ENCODE assay signal across 9 cellular contexts in the genomic region with DNA sequence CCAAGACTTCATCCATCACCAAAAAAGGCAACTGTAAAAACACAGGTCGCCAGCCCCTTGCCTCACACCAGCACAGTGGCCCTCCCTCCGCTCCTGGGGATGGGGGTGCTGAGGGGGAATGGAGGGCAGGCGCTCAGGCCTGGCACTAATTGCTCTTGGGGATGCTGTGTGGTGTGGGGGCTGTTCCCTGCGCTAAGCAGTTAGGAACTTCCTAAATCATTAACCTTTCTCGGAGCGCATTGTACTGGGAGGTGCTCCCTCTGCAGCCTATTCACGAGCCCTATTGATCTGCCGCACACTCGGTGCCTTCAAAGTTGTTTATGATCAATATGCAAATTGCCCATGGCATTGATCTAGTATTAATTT.
DNase-seq lines count a peak whose midpoint lies in the region; ATAC-seq and TF ChIP-seq lines count a peak whose summit lies in the region.
"Had no signal": no experiment of that assay in that cellular context is flagged by ENCODE, and none has a peak within 500 bp of the region (broad histone marks: within the 10 kb centered on the region; RNA-seq: fewer than 3 reads in every experiment).

No MANE protein-coding gene starts in this region.

- H3K9me3 ChIP-seq in SK-N-SH (no peaks in the 10 kb centered on the region), transverse colon (no peaks in the 10 kb centered on the region)
- H3K9me3 ChIP-seq: testis had no signal

- H3K4me2 ChIP-seq in SK-N-SH: peak overlapping the region; percentile 64

- in situ Hi-C loops in transverse colon (cut with MboI; ENCODE audit: low pct_ligation_motif_present in 1 of 4, low pct_unique_long_range_greater_than_20kb in 1 of 4, low sequenced_read_pairs in 3 of 4): loop anchor here (25.0 kb wide), 3 partner anchors 189 to 339 kb away; partner anchors contain the start of gene ZFHX3 (in 1 of the 4)

- H3K36me3 ChIP-seq in SK-N-SH (replicated peaks in 1 of 2; ENCODE audit: control insufficient read depth in 1 of 2, insufficient read depth in 2 of 2, low read length in 1 of 2) (peaks cover 0 to 3% of the 10 kb centered on the region in 2 experiments), transverse colon (no peaks in the 10 kb centered on the region)

- no peaks in the 10 kb centered on the region for H3K9me3 Mint-ChIP-seq in nephron
- H3K9me3 Mint-ChIP-seq in activated T-cell treated with anti-CD3 and anti-CD28 coated beads, Interleukin-2, amount 50 U/mL, for 4 hours: no peaks in the 10 kb centered on the region

- H3K36me3 Mint-ChIP-seq in nephron (ENCODE audit: low read depth): peaks cover 3% of the 10 kb centered on the region
- H3K36me3 Mint-ChIP-seq in activated T-cell treated with anti-CD3 and anti-CD28 coated beads, Interleukin-2, amount 50 U/mL, for 4 hours (ENCODE audit: insufficient read depth): no peaks in the 10 kb centered on the region

- no peak overlapping the region for H2AFZ ChIP-seq in SK-N-SH (ENCODE audit: low read depth)

- H3K27me3 ChIP-seq in SK-N-SH (ENCODE audit: insufficient read depth) (no peaks in the 10 kb centered on the region), dorsolateral prefrontal cortex (no peaks in the 10 kb centered on the region), transverse colon (no peaks in the 10 kb centered on the region)
- H3K27me3 ChIP-seq: testis had no signal

- DNase-seq in SK-N-SH: no peak
- no peak for DNase-seq in dorsolateral prefrontal cortex
- no peak for DNase-seq in transverse colon
- no peak for DNase-seq in activated T-cell treated with anti-CD3 and anti-CD28 coated beads, Interleukin-2, amount 50 U/mL, for 4 hours
- DNase-seq in activated CD4-positive, CD25-positive, alpha-beta regulatory T cell (lab: John Stamatoyannopoulos, UW): no peak

- intact Hi-C loops in dorsolateral prefrontal cortex (cut with DNase I) (no loop called here), transverse colon (cut with DNase I; ENCODE audit: low total_unique reads) (loop anchor here (10.0 kb wide), 1 partner anchor 327 kb away; no protein-coding TSS in a partner anchor)

- CTCF ChIA-PET in SK-N-SH (lab: Yijun Ruan, JAX): interaction anchor here (1.0 to 6.8 kb wide), 12 partner anchors 9 to 1035 kb away, joined by 3 to 82 read pairs (median 5); no protein-coding TSS in a partner anchor

- POLR2A ChIA-PET in SK-N-SH (lab: Yijun Ruan, JAX): no interaction called here

- peak overlapping the region in 2 of 3 experiments; percentile 24 to 33 for H3K27ac Mint-ChIP-seq in nephron

- H3K4me1 ChIP-seq in SK-N-SH (ENCODE audit: control insufficient read depth in 1 of 2, insufficient read depth in 2 of 2, low read depth in 1 of 2, low read length in 1 of 2): peaks cover 19 to 46% of the 10 kb centered on the region in 2 experiments
- peaks cover 11 to 21% (median 16%) of the 10 kb centered on the region in 4 donors for H3K4me1 ChIP-seq in transverse colon

- peaks cover 31% of the 10 kb centered on the region for H3K79me2 ChIP-seq in SK-N-SH (ENCODE audit: insufficient read depth)

- no peak overlapping the region for H3K9ac ChIP-seq in SK-N-SH

- no peak for TF ChIP-seq CTCF in SK-N-SH (IDR thresholded peaks at IDR 0.05)
- TF ChIP-seq CTCF in dorsolateral prefrontal cortex (IDR thresholded peaks at IDR 0.05 in 54 of 56, conservative IDR thresholded peaks at IDR 0.05 in 2 of 56; ENCODE audit: low read depth in 1 of 56, partially characterized antibody in 56 of 56): no peak
- TF ChIP-seq CTCF in nephron (IDR thresholded peaks at IDR 0.05; ENCODE audit: unreplicated experiment in 3 of 3): no peak
- TF ChIP-seq CTCF in transverse colon (IDR thresholded peaks at IDR 0.05): no peak

- H3K27me3 Mint-ChIP-seq in nephron (ENCODE audit: low read depth): no peaks in the 10 kb centered on the region
- peaks cover 6% of the 10 kb centered on the region for H3K27me3 Mint-ChIP-seq in activated T-cell treated with anti-CD3 and anti-CD28 coated beads, Interleukin-2, amount 50 U/mL, for 4 hours (ENCODE audit: low read depth)

- peaks cover 66% of the 10 kb centered on the region for H3K4me1 Mint-ChIP-seq in nephron
- peaks cover 10% of the 10 kb centered on the region for H3K4me1 Mint-ChIP-seq in activated T-cell treated with anti-CD3 and anti-CD28 coated beads, Interleukin-2, amount 50 U/mL, for 4 hours (ENCODE audit: low read depth)

- no peak overlapping the region for H3K4me3 ChIP-seq in SK-N-SH (ENCODE audit: low read depth in 2 of 2, low read length in 1 of 2)
- H3K4me3 ChIP-seq in dorsolateral prefrontal cortex: peak overlapping the region in 11 of 59 donors; percentile 19 to 54 (median 36)
- H3K4me3 ChIP-seq in transverse colon: no peak overlapping the region
- H3K4me3 ChIP-seq: testis had no signal

- H3K27ac ChIP-seq in SK-N-SH (ENCODE audit: low read depth in 2 of 2, low read length in 1 of 2): peak overlapping the region; percentile 89 to 92
- peak overlapping the region in 38 of 59 donors; percentile 12 to 81 (median 64) for H3K27ac ChIP-seq in dorsolateral prefrontal cortex
- H3K27ac ChIP-seq in transverse colon: peak overlapping the region; percentile 33 to 72 (median 54)

- TF ChIP-seq EP300 in SK-N-SH (IDR thresholded peaks at IDR 0.05; ENCODE audit: borderline replicate concordance in 1 of 2, low read depth in 1 of 2, low read length in 1 of 2) (no peak), transverse colon (IDR thresholded peaks at IDR 0.05; ENCODE audit: low read depth) (no peak)

- no peak overlapping the region for H3K4me3 Mint-ChIP-seq in nephron
- H3K4me3 Mint-ChIP-seq in activated T-cell treated with anti-CD3 and anti-CD28 coated beads, Interleukin-2, amount 50 U/mL, for 4 hours: no peak overlapping the region

- no peaks in the 10 kb centered on the region for H3K9me2 ChIP-seq in SK-N-SH

- no peaks in the 10 kb centered on the region for H3F3A ChIP-seq in SK-N-SH (replicated peaks; ENCODE audit: insufficient read depth)

- H4K20me1 ChIP-seq in SK-N-SH (ENCODE audit: insufficient read depth): no peaks in the 10 kb centered on the region

- WGBS in SK-N-SH (ENCODE audit: low lambda C conversion rate): 75% methylated on average over 6 of the region's 9 CpGs
- 89% methylated on average over 9 of the region's 9 CpGs; no CpG with 5 or more reads in 1 of the 2 donors for whole genome bisulfite sequencing in transverse colon (ENCODE audit: low coverage in 1 of 2), 2 donors

- TF ChIP-seq RAD21 in SK-N-SH (IDR thresholded peaks at IDR 0.05; ENCODE audit: low read length): no peak

- TF ChIP-seq POLR2A in transverse colon (IDR thresholded peaks at IDR 0.05): no peak

- ATAC-seq in SK-N-SH treated with all-trans-retinoic acid at 6 μM for 48 hours: no peak
- ATAC-seq in activated T-cell treated with anti-CD3 and anti-CD28 coated beads, Interleukin-2, amount 50 U/mL, for 4 hours: no peak
- ATAC-seq in HG02798 (IDR thresholded peaks at IDR 0.05; ENCODE audit: poor library complexity, unreplicated experiment): no peak

TF ChIP-seq in SK-N-SH, 30 proteins besides CTCF, POLR2A, EP300 and RAD21:
- TF ChIP-seq EZH2phosphoT487 (IDR thresholded peaks at IDR 0.05; ENCODE audit: borderline replicate concordance, low read depth) (no peak), RCOR1 (IDR thresholded peaks at IDR 0.05; ENCODE audit: low read length) (no peak), TCF12 (IDR thresholded peaks at IDR 0.05) (no peak), RXRA (IDR thresholded peaks at IDR 0.05; ENCODE audit: borderline replicate concordance, low read depth) (no peak), FOXJ3 (CRISPR knock-in tag; IDR thresholded peaks at IDR 0.05) (no peak)

TF ChIP-seq in SK-N-SH treated with all-trans-retinoic acid at 6 μM for 48 hours, 23 proteins besides CTCF, POLR2A, EP300 and RAD21 (continues in another document):
- TF ChIP-seq ZNF565 (CRISPR knock-in tag; conservative IDR thresholded peaks at IDR 0.05; ENCODE audit: low read depth) (no peak), ZC3H10 (CRISPR knock-in tag; IDR thresholded peaks at IDR 0.05) (no peak), ISL1 (CRISPR knock-in tag; IDR thresholded peaks at IDR 0.05) (no peak), CREB5 (CRISPR knock-in tag; IDR thresholded peaks at IDR 0.05; ENCODE audit: low read depth) (no peak), ZNF70 (CRISPR knock-in tag; IDR thresholded peaks at IDR 0.05) (no peak), CSDC2 (CRISPR knock-in tag; IDR thresholded peaks at IDR 0.05) (no peak), OSR1 (CRISPR knock-in tag; IDR thresholded peaks at IDR 0.05) (no peak), ZNF8 (CRISPR knock-in tag; IDR thresholded peaks at IDR 0.05) (no peak), TOX (CRISPR knock-in tag; IDR thresholded peaks at IDR 0.05; ENCODE audit: borderline replicate concordance) (no peak), TCF4 (CRISPR knock-in tag; IDR thresholded peaks at IDR 0.05; ENCODE audit: borderline replicate concordance) (no peak), ZFP30 (CRISPR knock-in tag; IDR thresholded peaks at IDR 0.05) (no peak), SNAI2 (CRISPR knock-in tag; IDR thresholded peaks at IDR 0.05) (no peak)
- TF ChIP-seq, protein P1, sequence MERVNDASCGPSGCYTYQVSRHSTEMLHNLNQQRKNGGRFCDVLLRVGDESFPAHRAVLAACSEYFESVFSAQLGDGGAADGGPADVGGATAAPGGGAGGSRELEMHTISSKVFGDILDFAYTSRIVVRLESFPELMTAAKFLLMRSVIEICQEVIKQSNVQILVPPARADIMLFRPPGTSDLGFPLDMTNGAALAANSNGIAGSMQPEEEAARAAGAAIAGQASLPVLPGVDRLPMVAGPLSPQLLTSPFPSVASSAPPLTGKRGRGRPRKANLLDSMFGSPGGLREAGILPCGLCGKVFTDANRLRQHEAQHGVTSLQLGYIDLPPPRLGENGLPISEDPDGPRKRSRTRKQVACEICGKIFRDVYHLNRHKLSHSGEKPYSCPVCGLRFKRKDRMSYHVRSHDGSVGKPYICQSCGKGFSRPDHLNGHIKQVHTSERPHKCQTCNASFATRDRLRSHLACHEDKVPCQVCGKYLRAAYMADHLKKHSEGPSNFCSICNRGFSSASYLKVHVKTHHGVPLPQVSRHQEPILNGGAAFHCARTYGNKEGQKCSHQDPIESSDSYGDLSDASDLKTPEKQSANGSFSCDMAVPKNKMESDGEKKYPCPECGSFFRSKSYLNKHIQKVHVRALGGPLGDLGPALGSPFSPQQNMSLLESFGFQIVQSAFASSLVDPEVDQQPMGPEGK (CRISPR knock-in tag; IDR thresholded peaks at IDR 0.05; ENCODE audit: borderline replicate concordance): no peak
